Comparison of ENCODE assay signal across 13 cellular contexts in genomic region chr3:94171954-94172353, GRCh38.
"Had no signal": no experiment of that assay in that cellular context is flagged by ENCODE, and none has a peak within 500 bp of the region (broad histone marks: within the 10 kb centered on the region; RNA-seq: fewer than 3 reads in every experiment).

No MANE protein-coding gene starts in this region.

- H3K4me3 ChIP-seq: cardiac muscle cell, left ventricle myocardium inferior, thyroid gland had no signal

- DNase-seq: activated CD4-positive, alpha-beta T cell treated with anti-CD3 and anti-CD28 coated beads for 4 hours; activated CD8-positive, alpha-beta T cell treated with anti-CD3 and anti-CD28 coated beads for 36 hours; activated effector memory CD4-positive, alpha-beta T cell treated with Interleukin-2 at 50 U/mL for 16 hours; activated naive CD4-positive, alpha-beta T cell treated with anti-CD3 and anti-CD28 coated beads, Interleukin-2, amount 50 U/mL, for 16 hours; activated T-cell treated with anti-CD3 and anti-CD28 coated beads, Interleukin-2, amount 50 U/mL, for 4 hours; endodermal cell; hypothalamus; left ventricle myocardium inferior; natural killer cell; posterior cingulate gyrus; thyroid gland had no signal

- ATAC-seq: activated CD8-positive, alpha-beta T cell treated with anti-CD3 and anti-CD28 coated beads for 36 hours; activated T-cell treated with anti-CD3 and anti-CD28 coated beads, Interleukin-2, amount 50 U/mL, for 4 hours; natural killer cell; stimulated activated memory B cell treated with anti-CD40 and anti-IgM and Interleukin-4, amounts not matched to agents 10 μg/mL and 1 μg/mL and 100 μg/mL, for 72 hours had no signal
